Comparison of ENCODE assay signal across 1 cellular context in the genomic region with DNA sequence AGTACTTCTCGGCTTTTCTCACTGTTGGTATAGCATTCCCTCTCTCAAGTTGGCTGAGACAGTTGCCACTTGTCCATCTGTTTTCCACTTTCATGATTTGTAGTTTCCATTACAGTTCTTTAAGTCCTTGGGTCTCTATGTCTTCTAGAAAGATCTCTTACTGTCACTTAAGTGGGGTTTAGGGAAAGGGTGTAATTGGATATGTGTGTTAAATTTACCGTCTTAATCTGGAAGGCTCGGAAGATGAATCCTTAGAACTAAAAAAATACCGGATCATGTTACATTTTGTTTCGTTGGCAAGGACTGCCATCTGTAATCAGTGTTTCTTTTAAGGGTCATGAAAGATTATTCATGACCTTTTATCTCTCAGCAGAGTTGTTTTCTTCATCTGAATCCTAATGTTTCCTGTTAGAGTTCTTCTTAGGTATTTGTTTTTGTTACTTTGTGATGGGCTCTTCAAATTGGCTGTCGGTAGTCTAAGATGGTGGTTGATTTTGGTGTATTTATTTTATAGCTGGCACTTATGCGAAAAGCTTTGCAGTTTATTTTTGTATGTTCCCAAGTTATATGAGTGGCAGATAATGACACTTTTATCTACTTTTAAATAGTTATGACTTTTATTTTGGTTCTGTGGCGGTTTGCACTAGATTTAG.
TF ChIP-seq lines count a peak whose summit lies in the region.

No MANE protein-coding gene starts in this region.

TF ChIP-seq in HEK293, 187 proteins besides CTCF, POLR2A, EP300 and RAD21 (continued from another document):
- TF ChIP-seq, protein P1, sequence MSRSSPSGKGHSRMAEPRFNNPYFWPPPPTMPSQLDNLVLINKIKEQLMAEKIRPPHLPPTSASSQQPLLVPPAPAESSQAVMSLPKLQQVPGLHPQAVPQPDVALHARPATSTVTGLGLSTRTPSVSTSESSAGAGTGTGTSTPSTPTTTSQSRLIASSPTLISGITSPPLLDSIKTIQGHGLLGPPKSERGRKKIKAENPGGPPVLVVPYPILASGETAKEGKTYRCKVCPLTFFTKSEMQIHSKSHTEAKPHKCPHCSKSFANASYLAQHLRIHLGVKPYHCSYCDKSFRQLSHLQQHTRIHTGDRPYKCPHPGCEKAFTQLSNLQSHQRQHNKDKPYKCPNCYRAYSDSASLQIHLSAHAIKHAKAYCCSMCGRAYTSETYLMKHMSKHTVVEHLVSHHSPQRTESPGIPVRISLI (tag by site-specific recombination; IDR thresholded peaks at IDR 0.05) = peak; percentile 61; the same call in 1 of the 2 replicates
- peak; percentile 76 for TF ChIP-seq ZEB2 (tag by site-specific recombination; IDR thresholded peaks at IDR 0.05)
- TF ChIP-seq, protein P2, sequence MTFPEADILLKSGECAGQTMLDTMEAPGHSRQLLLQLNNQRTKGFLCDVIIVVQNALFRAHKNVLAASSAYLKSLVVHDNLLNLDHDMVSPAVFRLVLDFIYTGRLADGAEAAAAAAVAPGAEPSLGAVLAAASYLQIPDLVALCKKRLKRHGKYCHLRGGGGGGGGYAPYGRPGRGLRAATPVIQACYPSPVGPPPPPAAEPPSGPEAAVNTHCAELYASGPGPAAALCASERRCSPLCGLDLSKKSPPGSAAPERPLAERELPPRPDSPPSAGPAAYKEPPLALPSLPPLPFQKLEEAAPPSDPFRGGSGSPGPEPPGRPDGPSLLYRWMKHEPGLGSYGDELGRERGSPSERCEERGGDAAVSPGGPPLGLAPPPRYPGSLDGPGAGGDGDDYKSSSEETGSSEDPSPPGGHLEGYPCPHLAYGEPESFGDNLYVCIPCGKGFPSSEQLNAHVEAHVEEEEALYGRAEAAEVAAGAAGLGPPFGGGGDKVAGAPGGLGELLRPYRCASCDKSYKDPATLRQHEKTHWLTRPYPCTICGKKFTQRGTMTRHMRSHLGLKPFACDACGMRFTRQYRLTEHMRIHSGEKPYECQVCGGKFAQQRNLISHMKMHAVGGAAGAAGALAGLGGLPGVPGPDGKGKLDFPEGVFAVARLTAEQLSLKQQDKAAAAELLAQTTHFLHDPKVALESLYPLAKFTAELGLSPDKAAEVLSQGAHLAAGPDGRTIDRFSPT (tag by site-specific recombination; IDR thresholded peaks at IDR 0.05) = peak; percentile 60; the same call in 1 of the 2 replicates
- TF ChIP-seq KLF16 (tag by site-specific recombination; IDR thresholded peaks at IDR 0.05) = no peak
- no peak for TF ChIP-seq ZNF19 (tag by site-specific recombination; IDR thresholded peaks at IDR 0.05; ENCODE audit: low read depth)
- TF ChIP-seq PRDM1 (tag by site-specific recombination; IDR thresholded peaks at IDR 0.05) = peak; percentile 47; the same call in 1 of the 2 replicates
- TF ChIP-seq, protein P3, sequence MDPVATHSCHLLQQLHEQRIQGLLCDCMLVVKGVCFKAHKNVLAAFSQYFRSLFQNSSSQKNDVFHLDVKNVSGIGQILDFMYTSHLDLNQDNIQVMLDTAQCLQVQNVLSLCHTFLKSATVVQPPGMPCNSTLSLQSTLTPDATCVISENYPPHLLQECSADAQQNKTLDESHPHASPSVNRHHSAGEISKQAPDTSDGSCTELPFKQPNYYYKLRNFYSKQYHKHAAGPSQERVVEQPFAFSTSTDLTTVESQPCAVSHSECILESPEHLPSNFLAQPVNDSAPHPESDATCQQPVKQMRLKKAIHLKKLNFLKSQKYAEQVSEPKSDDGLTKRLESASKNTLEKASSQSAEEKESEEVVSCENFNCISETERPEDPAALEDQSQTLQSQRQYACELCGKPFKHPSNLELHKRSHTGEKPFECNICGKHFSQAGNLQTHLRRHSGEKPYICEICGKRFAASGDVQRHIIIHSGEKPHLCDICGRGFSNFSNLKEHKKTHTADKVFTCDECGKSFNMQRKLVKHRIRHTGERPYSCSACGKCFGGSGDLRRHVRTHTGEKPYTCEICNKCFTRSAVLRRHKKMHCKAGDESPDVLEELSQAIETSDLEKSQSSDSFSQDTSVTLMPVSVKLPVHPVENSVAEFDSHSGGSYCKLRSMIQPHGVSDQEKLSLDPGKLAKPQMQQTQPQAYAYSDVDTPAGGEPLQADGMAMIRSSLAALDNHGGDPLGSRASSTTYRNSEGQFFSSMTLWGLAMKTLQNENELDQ (tag by site-specific recombination; IDR thresholded peaks at IDR 0.05; ENCODE audit: low read depth) = no peak
- TF ChIP-seq ZFP37 (tag by site-specific recombination; IDR thresholded peaks at IDR 0.05) = no peak
- TF ChIP-seq, protein P4, sequence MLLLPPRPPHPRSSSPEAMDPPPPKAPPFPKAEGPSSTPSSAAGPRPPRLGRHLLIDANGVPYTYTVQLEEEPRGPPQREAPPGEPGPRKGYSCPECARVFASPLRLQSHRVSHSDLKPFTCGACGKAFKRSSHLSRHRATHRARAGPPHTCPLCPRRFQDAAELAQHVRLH (tag by site-specific recombination; IDR thresholded peaks at IDR 0.05) = no peak
- no peak for TF ChIP-seq ZNF394 (tag by site-specific recombination; IDR thresholded peaks at IDR 0.05; ENCODE audit: borderline replicate concordance)
- TF ChIP-seq ZNF629 (tag by site-specific recombination; IDR thresholded peaks at IDR 0.05) = 0 out of 2 replicates have a peak, but pooled peaks have one; percentile 26
- 0 out of 2 replicates have a peak, but pooled peaks have one; percentile 14 for TF ChIP-seq KLF8 (tag by site-specific recombination; IDR thresholded peaks at IDR 0.05)
- TF ChIP-seq, protein P5, sequence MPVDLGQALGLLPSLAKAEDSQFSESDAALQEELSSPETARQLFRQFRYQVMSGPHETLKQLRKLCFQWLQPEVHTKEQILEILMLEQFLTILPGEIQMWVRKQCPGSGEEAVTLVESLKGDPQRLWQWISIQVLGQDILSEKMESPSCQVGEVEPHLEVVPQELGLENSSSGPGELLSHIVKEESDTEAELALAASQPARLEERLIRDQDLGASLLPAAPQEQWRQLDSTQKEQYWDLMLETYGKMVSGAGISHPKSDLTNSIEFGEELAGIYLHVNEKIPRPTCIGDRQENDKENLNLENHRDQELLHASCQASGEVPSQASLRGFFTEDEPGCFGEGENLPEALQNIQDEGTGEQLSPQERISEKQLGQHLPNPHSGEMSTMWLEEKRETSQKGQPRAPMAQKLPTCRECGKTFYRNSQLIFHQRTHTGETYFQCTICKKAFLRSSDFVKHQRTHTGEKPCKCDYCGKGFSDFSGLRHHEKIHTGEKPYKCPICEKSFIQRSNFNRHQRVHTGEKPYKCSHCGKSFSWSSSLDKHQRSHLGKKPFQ (tag by site-specific recombination; IDR thresholded peaks at IDR 0.05) = peak; percentile 38; the same call in 1 of the 2 replicates
- TF ChIP-seq TRIM28 (IDR thresholded peaks at IDR 0.05; ENCODE audit: borderline replicate concordance, low read length) = peak; percentile 70
- TF ChIP-seq ZNF426 (tag by site-specific recombination; IDR thresholded peaks at IDR 0.05) = no peak
- TF ChIP-seq, protein P6, sequence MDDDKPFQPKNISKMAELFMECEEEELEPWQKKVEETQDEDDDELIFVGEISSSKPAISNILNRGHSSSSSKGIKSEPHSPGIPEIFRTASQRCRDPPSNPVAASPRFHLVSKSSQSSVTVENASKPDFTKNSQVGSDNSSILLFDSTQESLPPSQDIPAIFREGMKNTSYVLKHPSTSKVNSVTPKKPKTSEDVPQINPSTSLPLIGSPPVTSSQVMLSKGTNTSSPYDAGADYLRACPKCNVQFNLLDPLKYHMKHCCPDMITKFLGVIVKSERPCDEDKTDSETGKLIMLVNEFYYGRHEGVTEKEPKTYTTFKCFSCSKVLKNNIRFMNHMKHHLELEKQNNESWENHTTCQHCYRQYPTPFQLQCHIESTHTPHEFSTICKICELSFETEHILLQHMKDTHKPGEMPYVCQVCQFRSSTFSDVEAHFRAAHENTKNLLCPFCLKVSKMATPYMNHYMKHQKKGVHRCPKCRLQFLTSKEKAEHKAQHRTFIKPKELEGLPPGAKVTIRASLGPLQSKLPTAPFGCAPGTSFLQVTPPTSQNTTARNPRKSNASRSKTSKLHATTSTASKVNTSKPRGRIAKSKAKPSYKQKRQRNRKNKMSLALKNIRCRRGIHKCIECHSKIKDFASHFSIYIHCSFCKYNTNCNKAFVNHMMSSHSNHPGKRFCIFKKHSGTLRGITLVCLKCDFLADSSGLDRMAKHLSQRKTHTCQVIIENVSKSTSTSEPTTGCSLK (tag by site-specific recombination; IDR thresholded peaks at IDR 0.05) = no peak
- TF ChIP-seq ZNF112 (tag by site-specific recombination; IDR thresholded peaks at IDR 0.05) = no peak
- TF ChIP-seq ZNF335 (tag by site-specific recombination; conservative IDR thresholded peaks at IDR 0.05) = 0 out of 2 replicates have a peak, but pooled peaks have one; percentile 20
- TF ChIP-seq, protein P7, sequence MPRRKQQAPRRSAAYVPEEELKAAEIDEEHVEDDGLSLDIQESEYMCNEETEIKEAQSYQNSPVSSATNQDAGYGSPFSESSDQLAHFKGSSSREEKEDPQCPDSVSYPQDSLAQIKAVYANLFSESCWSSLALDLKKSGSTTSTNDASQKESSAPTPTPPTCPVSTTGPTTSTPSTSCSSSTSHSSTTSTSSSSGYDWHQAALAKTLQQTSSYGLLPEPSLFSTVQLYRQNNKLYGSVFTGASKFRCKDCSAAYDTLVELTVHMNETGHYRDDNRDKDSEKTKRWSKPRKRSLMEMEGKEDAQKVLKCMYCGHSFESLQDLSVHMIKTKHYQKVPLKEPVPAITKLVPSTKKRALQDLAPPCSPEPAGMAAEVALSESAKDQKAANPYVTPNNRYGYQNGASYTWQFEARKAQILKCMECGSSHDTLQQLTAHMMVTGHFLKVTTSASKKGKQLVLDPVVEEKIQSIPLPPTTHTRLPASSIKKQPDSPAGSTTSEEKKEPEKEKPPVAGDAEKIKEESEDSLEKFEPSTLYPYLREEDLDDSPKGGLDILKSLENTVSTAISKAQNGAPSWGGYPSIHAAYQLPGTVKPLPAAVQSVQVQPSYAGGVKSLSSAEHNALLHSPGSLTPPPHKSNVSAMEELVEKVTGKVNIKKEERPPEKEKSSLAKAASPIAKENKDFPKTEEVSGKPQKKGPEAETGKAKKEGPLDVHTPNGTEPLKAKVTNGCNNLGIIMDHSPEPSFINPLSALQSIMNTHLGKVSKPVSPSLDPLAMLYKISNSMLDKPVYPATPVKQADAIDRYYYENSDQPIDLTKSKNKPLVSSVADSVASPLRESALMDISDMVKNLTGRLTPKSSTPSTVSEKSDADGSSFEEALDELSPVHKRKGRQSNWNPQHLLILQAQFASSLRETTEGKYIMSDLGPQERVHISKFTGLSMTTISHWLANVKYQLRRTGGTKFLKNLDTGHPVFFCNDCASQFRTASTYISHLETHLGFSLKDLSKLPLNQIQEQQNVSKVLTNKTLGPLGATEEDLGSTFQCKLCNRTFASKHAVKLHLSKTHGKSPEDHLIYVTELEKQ (tag by site-specific recombination; IDR thresholded peaks at IDR 0.05; ENCODE audit: borderline replicate concordance) = 0 out of 2 replicates have a peak, but pooled peaks have one; percentile 7
- peak; percentile 79 for TF ChIP-seq OSR2 (tag by site-specific recombination; IDR thresholded peaks at IDR 0.05)
- no peak for TF ChIP-seq ZNF2 (tag by site-specific recombination; IDR thresholded peaks at IDR 0.05)
- peak; percentile 78 for TF ChIP-seq FEZF1 (tag by site-specific recombination; IDR thresholded peaks at IDR 0.05)
